Comparison of ENCODE assay signal across 1 cellular context in genomic region chr19:40411958-40412499, GRCh38.
TF ChIP-seq lines count a peak whose summit lies in the region.

No MANE protein-coding gene starts in this region.

TF ChIP-seq in GM23338, 12 proteins besides CTCF, POLR2A, EP300 and RAD21 (continued from another document):
- TF ChIP-seq ZNF462 (CRISPR knock-in tag; IDR thresholded peaks at IDR 0.05) (no peak), CREB1 (CRISPR knock-in tag; IDR thresholded peaks at IDR 0.05; ENCODE audit: low read depth) (no peak), ZNF331 (CRISPR knock-in tag; IDR thresholded peaks at IDR 0.05; ENCODE audit: low read depth) (no peak), ZNF114 (CRISPR knock-in tag; IDR thresholded peaks at IDR 0.05) (no peak), EZH2phosphoT487 (IDR thresholded peaks at IDR 0.05; ENCODE audit: unreplicated experiment) (no peak), JUNB (IDR thresholded peaks at IDR 0.05; ENCODE audit: unreplicated experiment) (no peak), STAT1 (IDR thresholded peaks at IDR 0.05; ENCODE audit: unreplicated experiment) (no peak), ETS1 (IDR thresholded peaks at IDR 0.05) (no peak), NANOG (IDR thresholded peaks at IDR 0.05; ENCODE audit: borderline replicate concordance) (no peak), REST (IDR thresholded peaks at IDR 0.05; ENCODE audit: unreplicated experiment) (no peak)
